Comparison of ENCODE assay signal across 26 cellular contexts in genomic region chrX:136643243-136643642, GRCh38. TPM values are rescaled to one million over a fixed set of nuclear protein-coding genes. Genes with fewer than 3 reads are reported as not detected.
DNase-seq lines count a peak whose midpoint lies in the region; ATAC-seq and TF ChIP-seq lines count a peak whose summit lies in the region.
"Had no signal": no experiment of that assay in that cellular context is flagged by ENCODE, and none has a peak within 500 bp of the region (broad histone marks: within the 10 kb centered on the region; RNA-seq: fewer than 3 reads in every experiment).

No MANE protein-coding gene starts in this region.

- H3K36me3 Mint-ChIP-seq in activated T-cell treated with anti-CD3 and anti-CD28 coated beads, Interleukin-2, amount 50 U/mL, for 4 hours (ENCODE audit: insufficient read depth): no peaks in the 10 kb centered on the region
- peaks cover 6% of the 10 kb centered on the region for H3K36me3 Mint-ChIP-seq in activated naive CD8-positive, alpha-beta T cell
- H3K36me3 Mint-ChIP-seq: mesothelial cell of epicardium had no signal

- no peaks in the 10 kb centered on the region for H4K20me1 ChIP-seq in osteoblast (ENCODE audit: insufficient read depth, low read length)

- H3K27me3 ChIP-seq in osteoblast (ENCODE audit: insufficient read depth, low read length): no peaks in the 10 kb centered on the region
- H3K27me3 ChIP-seq: brain microvascular endothelial cell, colonic mucosa, stomach, transverse colon had no signal

- H3K79me2 ChIP-seq in osteoblast (ENCODE audit: insufficient read depth, low read length): no peaks in the 10 kb centered on the region

- H3K4me3 Mint-ChIP-seq in activated T-cell treated with anti-CD3 and anti-CD28 coated beads, Interleukin-2, amount 50 U/mL, for 4 hours: no peak overlapping the region
- peak overlapping the region; percentile 51 for H3K4me3 Mint-ChIP-seq in activated naive CD8-positive, alpha-beta T cell
- H3K4me3 Mint-ChIP-seq: mesothelial cell of epicardium had no signal

- H3K9me3 ChIP-seq in osteoblast (ENCODE audit: low read depth, low read length): no peaks in the 10 kb centered on the region
- H3K9me3 ChIP-seq: colonic mucosa, transverse colon had no signal

- TF ChIP-seq CTCF in osteoblast (IDR thresholded peaks at IDR 0.05; ENCODE audit: extremely low read depth, low read depth, low read length): no peak

- no peaks in the 10 kb centered on the region for H3K4me1 ChIP-seq in osteoblast (ENCODE audit: insufficient read depth, low read length)
- H3K4me1 ChIP-seq: colonic mucosa, stomach, transverse colon had no signal

- no peak overlapping the region for H3K27ac ChIP-seq in osteoblast (ENCODE audit: low read depth, low read length)
- H3K27ac ChIP-seq: brain microvascular endothelial cell, colonic mucosa, stomach, transverse colon had no signal

- H3K4me1 Mint-ChIP-seq in activated T-cell treated with anti-CD3 and anti-CD28 coated beads, Interleukin-2, amount 50 U/mL, for 4 hours (ENCODE audit: low read depth): peaks cover 77% of the 10 kb centered on the region
- peaks cover 71% of the 10 kb centered on the region for H3K4me1 Mint-ChIP-seq in activated naive CD8-positive, alpha-beta T cell (ENCODE audit: low read depth)
- H3K4me1 Mint-ChIP-seq: mesothelial cell of epicardium had no signal

- ATAC-seq in activated T-cell treated with anti-CD3 and anti-CD28 coated beads, Interleukin-2, amount 50 U/mL, for 4 hours: peak; percentile 20 to 45
- ATAC-seq: HCT116, left lobe of liver, PC-3 had no signal

- H3K27ac Mint-ChIP-seq in activated naive CD8-positive, alpha-beta T cell: no peak overlapping the region
- H3K27ac Mint-ChIP-seq: CD14-positive monocyte, mesothelial cell of epicardium had no signal

- H3K9me3 Mint-ChIP-seq in activated T-cell treated with anti-CD3 and anti-CD28 coated beads, Interleukin-2, amount 50 U/mL, for 4 hours: no peaks in the 10 kb centered on the region
- no peaks in the 10 kb centered on the region for H3K9me3 Mint-ChIP-seq in activated naive CD8-positive, alpha-beta T cell (ENCODE audit: low read depth)

- no peaks in the 10 kb centered on the region for H3K36me3 ChIP-seq in osteoblast (ENCODE audit: insufficient read depth, low read length)
- H3K36me3 ChIP-seq: brain microvascular endothelial cell, colonic mucosa, stomach, transverse colon had no signal

- no peaks in the 10 kb centered on the region for H3K27me3 Mint-ChIP-seq in activated T-cell treated with anti-CD3 and anti-CD28 coated beads, Interleukin-2, amount 50 U/mL, for 4 hours (ENCODE audit: low read depth)
- no peaks in the 10 kb centered on the region for H3K27me3 Mint-ChIP-seq in activated naive CD8-positive, alpha-beta T cell

- DNase-seq in activated T-cell treated with anti-CD3 and anti-CD28 coated beads, Interleukin-2, amount 50 U/mL, for 4 hours: no peak
- no peak for DNase-seq in activated T-cell treated with anti-CD3 and anti-CD28 coated beads, Interleukin-2, amount 50 U/mL, for 48 hours
- DNase-seq in Jurkat, Clone E6-1 (ENCODE audit: low read depth, low spot score): peak; percentile 88
- DNase-seq in osteoblast (ENCODE audit: insufficient read length, low spot score, missing footprints) (peak; percentile 35), GM19240 (ENCODE audit: insufficient read length, low spot score) (no peak), EL (no peak), mucosa of gallbladder (ENCODE audit: low spot score) (no peak)
- DNase-seq: ACHN; brain microvascular endothelial cell; colonic mucosa; DMS153; NCI-H1092; NCI-H2029; NCI-H345; PC-3; SHP77 treated with DMSO at 0.1 percent for 48 hours; stimulated activated CD4-positive, alpha-beta T cell treated with anti-CD3 and anti-CD28 coated beads, Interleukin-1b, Interleukin-23, amount 100 ng/mL, for 48 hours; stomach; transverse colon had no signal

- no peak overlapping the region for H2AFZ ChIP-seq in osteoblast (ENCODE audit: low read length)

- peak overlapping the region; percentile 9; the same call in 1 of the 2 replicates for H3K4me3 ChIP-seq in Jurkat, Clone E6-1 (ENCODE audit: low read length)
- no peak overlapping the region for H3K4me3 ChIP-seq in osteoblast (ENCODE audit: insufficient read depth, low read length)
- H3K4me3 ChIP-seq: colonic mucosa, stomach, transverse colon had no signal

- H3K4me2 ChIP-seq in osteoblast (ENCODE audit: insufficient read depth, low read length): no peak overlapping the region

RNA-seq across cellular contexts. Expression of gene CD40LG, which starts 4.7 kb away (rescaled TPM):
- 100 to 1,000 TPM in 2 of 3 donors, 10 to 100 TPM in 1; 99.9 to 139 (median 115) TPM for total RNA-seq in activated T-cell treated with anti-CD3 and anti-CD28 coated beads, Interleukin-2, amount 50 U/mL, for 4 hours
- polyA plus RNA-seq in Jurkat, Clone E6-1 (2012; ENCODE audit: insufficient read depth, insufficient read length): 0.64 TPM
- total RNA-seq in osteoblast: not detected in 2 replicates
- 2.1 TPM for total RNA-seq in mucosa of gallbladder
- total RNA-seq: mesothelial cell of epicardium, PC-3, pulmonary artery endothelial cell, skeletal muscle tissue had no signal

Comparison
In these comparisons a context has a peak if more than half of its experiments do, and no peak if none do; other contexts are left out.
1. DNase-seq: peak in Jurkat, Clone E6-1 (single experiment) and osteoblast (single experiment); none in activated T-cell treated with anti-CD3 and anti-CD28 coated beads, Interleukin-2, amount 50 U/mL, for 4 hours (single experiment), activated T-cell treated with anti-CD3 and anti-CD28 coated beads, Interleukin-2, amount 50 U/mL, for 48 hours (0 of 2), GM19240 (single experiment), EL (single experiment) and mucosa of gallbladder (single experiment).
2. RNA of gene CD40LG, which starts 4.7 kb away (total RNA-seq): 99.9 to 139 TPM in activated T-cell treated with anti-CD3 and anti-CD28 coated beads, Interleukin-2, amount 50 U/mL, for 4 hours; 2.1 TPM in mucosa of gallbladder (single experiment) and not detected in osteoblast; every median in the first group is over 10 times any median in the second.